In the genomic region with DNA sequence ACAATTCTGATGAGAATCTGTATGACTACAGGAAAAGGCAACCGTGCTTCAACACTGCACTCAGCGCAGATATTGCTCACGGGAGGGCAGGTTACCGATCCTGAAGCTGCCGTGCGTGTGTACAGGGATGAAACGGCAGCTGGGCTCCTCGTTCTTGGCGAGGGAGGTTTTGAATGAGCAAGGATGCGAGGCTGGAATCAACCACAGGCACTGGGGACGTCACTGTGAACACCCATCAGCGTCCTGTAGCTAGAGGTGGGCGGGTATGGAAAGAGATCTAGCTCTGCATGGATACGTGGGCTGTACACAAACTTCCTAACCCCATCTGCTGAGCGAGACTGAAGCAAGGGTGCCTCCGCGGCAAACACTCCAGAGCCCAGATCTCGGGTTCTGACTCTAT, we compare ENCODE assay signal across 22 cellular contexts.
DNase-seq lines count a peak whose midpoint lies in the region; ATAC-seq and TF ChIP-seq lines count a peak whose summit lies in the region.
"Had no signal": no experiment of that assay in that cellular context is flagged by ENCODE, and none has a peak within 500 bp of the region (broad histone marks: within the 10 kb centered on the region; RNA-seq: fewer than 3 reads in every experiment).

No MANE protein-coding gene starts in this region.

- 93% methylated on average over 18 of the region's 18 CpGs for WGBS in mesenchymal stem cell
- WGBS in smooth muscle cell (ENCODE audit: low lambda C conversion rate) = 54% methylated on average over 18 of the region's 18 CpGs

- H3K23ac ChIP-seq in mesenchymal stem cell (ENCODE audit: low read length in 2 of 2) = no peak overlapping the region

- H2BK12ac ChIP-seq in mesenchymal stem cell (ENCODE audit: low read length in 2 of 2) = peak overlapping the region; percentile 12 to 97

- no peak overlapping the region for H2BK120ac ChIP-seq in mesenchymal stem cell (ENCODE audit: low read depth, low read length)

- H3K4me3 ChIP-seq in BLaER1 treated with 17β-estradiol and CSF1 and Interleukin-3, amounts not matched to agents 10 nM and 100 nM = no peak overlapping the region
- H3K4me3 ChIP-seq in RWPE2 (ENCODE audit: severe bottlenecking) (no peak overlapping the region), mesenchymal stem cell (ENCODE audit: insufficient read depth in 1 of 2, low read depth in 1 of 2, low read length in 2 of 2) (no peak overlapping the region), smooth muscle cell (no peak overlapping the region), gastrocnemius medialis (no peak overlapping the region)
- H3K4me3 ChIP-seq: skin epidermis had no signal

- in situ Hi-C loops in gastrocnemius medialis (cut with MboI; ENCODE audit: low sequenced_read_pairs in 4 of 4) = no loop called here

- peak overlapping the region; percentile 20 for H4K8ac ChIP-seq in mesenchymal stem cell (ENCODE audit: low read length)

- DNase-seq in RWPE2 (ENCODE audit: low spot score) (peak; percentile 10), mesenchymal stem cell (no peak), smooth muscle cell (lab: John Stamatoyannopoulos, UW; ENCODE audit: unreplicated experiment) (no peak), gastrocnemius medialis (no peak), NCI-H1105 (lab: John Stamatoyannopoulos, UW) (no peak)
- DNase-seq: activated CD4-positive, alpha-beta T cell treated with anti-CD3 and anti-CD28 coated beads, Interleukin-2, amount 10 ng/mL, durations not matched to agents 7 days and 5 days; Calu3; central memory CD4-positive, alpha-beta T cell; NCI-H1417; NCI-H2107; NCI-H446 treated with DMSO at 0.1 percent for 48 hours; SHP77; stimulated activated CD4-positive, alpha-beta T cell treated with anti-CD3 and anti-CD28 coated beads, Interleukin-2, amount 100 ng/mL, for 24 hours; substantia nigra; SW 1271; T1000 had no signal

- peaks cover 17% of the 10 kb centered on the region for H3K79me2 ChIP-seq in smooth muscle cell (ENCODE audit: low read depth)

- H3K18ac ChIP-seq in mesenchymal stem cell (ENCODE audit: low read depth in 1 of 2, low read length in 2 of 2) = peak overlapping the region in 1 of 2 experiments; percentile 58

- peak overlapping the region in 6 of 11 experiments; percentile 50 to 88 (median 81); a peak in 11 of 22 replicates for H3K27ac ChIP-seq in BLaER1 treated with 17β-estradiol and CSF1 and Interleukin-3, amounts not matched to agents 10 nM and 100 nM
- H3K27ac ChIP-seq in RWPE2 (ENCODE audit: poor library complexity, severe bottlenecking) = no peak overlapping the region
- H3K27ac ChIP-seq in mesenchymal stem cell (ENCODE audit: low read length, poor library complexity, severe bottlenecking) = no peak overlapping the region
- peak overlapping the region; percentile 95 for H3K27ac ChIP-seq in smooth muscle cell (ENCODE audit: low read depth)
- no peak overlapping the region for H3K27ac ChIP-seq in gastrocnemius medialis
- H3K27ac ChIP-seq: skin epidermis had no signal

- no peak for TF ChIP-seq POLR2A in gastrocnemius medialis (IDR thresholded peaks at IDR 0.05)

- TF ChIP-seq CTCF in RWPE2 (IDR thresholded peaks at IDR 0.05; ENCODE audit: poor library complexity, severe bottlenecking) (no peak), smooth muscle cell (IDR thresholded peaks at IDR 0.05; ENCODE audit: borderline replicate concordance, insufficient read depth, poor library complexity, severe bottlenecking) (no peak), gastrocnemius medialis (IDR thresholded peaks at IDR 0.05 in 4 of 5, conservative IDR thresholded peaks at IDR 0.05 in 1 of 5) (no peak)

- H3K9me3 ChIP-seq in BLaER1 treated with 17β-estradiol and CSF1 and Interleukin-3, amounts not matched to agents 10 nM and 100 nM (replicated peaks in 1 of 11) = no peaks in the 10 kb centered on the region; a peak in 1 of 22 replicates
- H3K9me3 ChIP-seq in RWPE2 (ENCODE audit: severe bottlenecking) (no peaks in the 10 kb centered on the region), mesenchymal stem cell (ENCODE audit: control insufficient read depth, low read length) (no peaks in the 10 kb centered on the region), smooth muscle cell (replicated peaks; ENCODE audit: low read depth) (no peaks in the 10 kb centered on the region), gastrocnemius medialis (no peaks in the 10 kb centered on the region)

- H3K79me1 ChIP-seq in mesenchymal stem cell (replicated peaks; ENCODE audit: low read length, poor library complexity, severe bottlenecking) = no peaks in the 10 kb centered on the region

- ATAC-seq in RWPE2 (ENCODE audit: low read depth) (no peak), gastrocnemius medialis (no peak), HG03025 (IDR thresholded peaks at IDR 0.05; ENCODE audit: low FRiP score, unreplicated experiment) (no peak)
- ATAC-seq: HCT116; natural killer cell treated with Interleukin-12 subunit alpha and Interleukin-12 subunit beta and Interleukin-15 and Interleukin-18, amount 100 ng/mL, for 72 hours; stimulated activated effector memory CD8-positive, alpha-beta T cell treated with anti-CD3 and anti-CD28 coated beads, Interleukin-12 subunit alpha, Interleukin-12 subunit beta, amount 100 ng/mL, for 72 hours had no signal

- peak overlapping the region in 4 of 11 experiments; percentile 8 to 73 (median 24); a peak in 4 of 22 replicates for H3K9ac ChIP-seq in BLaER1 treated with 17β-estradiol and CSF1 and Interleukin-3, amounts not matched to agents 10 nM and 100 nM
- H3K9ac ChIP-seq in mesenchymal stem cell (ENCODE audit: low read length) (no peak overlapping the region), smooth muscle cell (ENCODE audit: low read depth) (peak overlapping the region; percentile 52)

- H3K14ac ChIP-seq in mesenchymal stem cell (ENCODE audit: low read length in 2 of 2) = no peak overlapping the region

- intact Hi-C loops in gastrocnemius medialis (cut with DNase I; ENCODE audit: low total_unique reads) = no loop called here

- H3K4ac ChIP-seq in mesenchymal stem cell (ENCODE audit: low read depth in 1 of 2, low read length in 2 of 2) = peak overlapping the region in 1 of 2 experiments; percentile 19

- peaks cover 0 to 53% (median 0%) of the 10 kb centered on the region in 11 experiments; a peak in 4 of 22 replicates for H3K27me3 ChIP-seq in BLaER1 treated with 17β-estradiol and CSF1 and Interleukin-3, amounts not matched to agents 10 nM and 100 nM
- H3K27me3 ChIP-seq in RWPE2 (ENCODE audit: insufficient read depth, poor library complexity, severe bottlenecking) (peaks cover 4% of the 10 kb centered on the region), mesenchymal stem cell (ENCODE audit: control insufficient read depth in 1 of 2, insufficient read depth in 1 of 2, low read length in 2 of 2) (peaks cover 0 to 33% of the 10 kb centered on the region in 2 experiments), smooth muscle cell (ENCODE audit: low read depth) (no peaks in the 10 kb centered on the region), gastrocnemius medialis (peaks cover 6 to 13% (median 13%) of the 10 kb centered on the region in 3 donors)

- H4K91ac ChIP-seq in mesenchymal stem cell (ENCODE audit: low read length) = peak overlapping the region; percentile 80

- no peak overlapping the region for H2BK15ac ChIP-seq in mesenchymal stem cell (ENCODE audit: low read depth, poor library complexity, severe bottlenecking)

- H2AK5ac ChIP-seq in mesenchymal stem cell (ENCODE audit: low read length, severe bottlenecking) = peak overlapping the region; percentile 6

- no peaks in the 10 kb centered on the region for H3K36me3 ChIP-seq in BLaER1 treated with 17β-estradiol and CSF1 and Interleukin-3, amounts not matched to agents 10 nM and 100 nM
- no peaks in the 10 kb centered on the region for H3K36me3 ChIP-seq in RWPE2 (ENCODE audit: low read depth)
- H3K36me3 ChIP-seq in mesenchymal stem cell (ENCODE audit: control insufficient read depth in 1 of 2, insufficient read depth in 2 of 2, low read depth in 1 of 2, low read length in 2 of 2) = no peaks in the 10 kb centered on the region
- no peaks in the 10 kb centered on the region for H3K36me3 ChIP-seq in smooth muscle cell (ENCODE audit: low read depth)
- H3K36me3 ChIP-seq in gastrocnemius medialis = no peaks in the 10 kb centered on the region

- peaks cover 29 to 88% (median 86%) of the 10 kb centered on the region in 10 experiments for H3K4me1 ChIP-seq in BLaER1 treated with 17β-estradiol and CSF1 and Interleukin-3, amounts not matched to agents 10 nM and 100 nM
- peaks cover 4% of the 10 kb centered on the region for H3K4me1 ChIP-seq in RWPE2 (ENCODE audit: insufficient read depth, poor library complexity, severe bottlenecking)
- peaks cover 44% of the 10 kb centered on the region for H3K4me1 ChIP-seq in mesenchymal stem cell (ENCODE audit: control insufficient read depth, insufficient read depth, low read depth, low read length)
- peaks cover 13% of the 10 kb centered on the region for H3K4me1 ChIP-seq in smooth muscle cell (ENCODE audit: low read depth)
- H3K4me1 ChIP-seq in gastrocnemius medialis = no peaks in the 10 kb centered on the region

- peak overlapping the region in 9 of 11 experiments; percentile 93 to 98 (median 96); a peak in 17 of 22 replicates for H3K4me2 ChIP-seq in BLaER1 treated with 17β-estradiol and CSF1 and Interleukin-3, amounts not matched to agents 10 nM and 100 nM
- no peak overlapping the region for H3K4me2 ChIP-seq in mesenchymal stem cell (ENCODE audit: low read length, poor library complexity, severe bottlenecking)
- peak overlapping the region; percentile 28 for H3K4me2 ChIP-seq in smooth muscle cell

- H2AFZ ChIP-seq in mesenchymal stem cell (ENCODE audit: low read depth, low read length) = no peak overlapping the region
- no peak overlapping the region for H2AFZ ChIP-seq in smooth muscle cell (ENCODE audit: low read depth)

- H2BK5ac ChIP-seq in mesenchymal stem cell (ENCODE audit: low read depth, low read length, poor library complexity, severe bottlenecking) = no peak overlapping the region

- peaks cover 25% of the 10 kb centered on the region for H3F3A ChIP-seq in smooth muscle cell (ENCODE audit: low read depth)

- peaks cover 0 to 18% (median 0%) of the 10 kb centered on the region in 11 experiments; a peak in 1 of 22 replicates for H4K20me1 ChIP-seq in BLaER1 treated with 17β-estradiol and CSF1 and Interleukin-3, amounts not matched to agents 10 nM and 100 nM
- no peaks in the 10 kb centered on the region for H4K20me1 ChIP-seq in smooth muscle cell (ENCODE audit: low read depth)

Comparison
In these comparisons a context has a peak if more than half of its experiments do, and no peak if none do; other contexts are left out.
1. H3K27ac ChIP-seq: peak in BLaER1 treated with 17β-estradiol and CSF1 and Interleukin-3, amounts not matched to agents 10 nM and 100 nM (6 of 11) and smooth muscle cell (single experiment); none in RWPE2 (single experiment), mesenchymal stem cell (single experiment) and gastrocnemius medialis (0 of 4).